ENCODE assay signal across 11 cellular contexts in the genomic region with DNA sequence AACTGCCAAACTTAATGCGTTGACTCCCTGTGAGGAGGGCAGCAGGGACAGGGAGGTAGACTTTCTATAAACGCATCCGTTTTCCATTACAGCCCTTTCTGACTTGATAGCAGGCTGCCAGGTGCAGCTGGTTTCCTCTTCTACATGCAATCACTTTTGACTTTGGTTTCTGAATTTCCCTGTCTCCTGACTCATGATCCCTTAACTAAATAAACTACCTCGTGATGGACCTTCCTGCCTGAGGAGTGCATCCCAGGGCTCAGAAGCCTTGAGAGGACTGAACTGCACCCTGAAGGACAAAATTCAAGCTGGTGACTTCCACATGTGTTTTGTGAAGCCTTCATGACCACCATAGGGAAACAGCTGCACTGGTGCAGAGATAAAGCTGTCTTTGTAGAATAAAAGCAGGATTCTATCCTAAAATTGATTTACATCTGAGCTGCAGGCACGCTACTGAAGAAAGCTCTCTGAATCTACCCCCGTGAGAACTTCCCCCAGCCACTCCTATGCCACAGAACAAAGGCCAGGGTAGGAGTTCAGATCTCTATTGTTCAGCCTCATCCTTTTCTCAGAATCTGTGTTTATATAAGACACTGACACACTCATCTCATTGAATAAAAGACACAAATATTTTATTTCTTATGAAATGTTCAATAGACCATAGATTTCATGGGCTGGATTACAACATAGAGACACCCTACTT.
DNase-seq lines count a peak whose midpoint lies in the region; ATAC-seq and TF ChIP-seq lines count a peak whose summit lies in the region.
"Had no signal": no experiment of that assay in that cellular context is flagged by ENCODE, and none has a peak within 500 bp of the region (broad histone marks: within the 10 kb centered on the region; RNA-seq: fewer than 3 reads in every experiment).

No MANE protein-coding gene starts in this region.

- intact Hi-C loops in IMR-90 (cut with micrococcal nuclease): no loop called here
- intact Hi-C loops in upper lobe of right lung (cut with DNase I): no loop called here

- H3K36me3 ChIP-seq in IMR-90 (ENCODE audit: control insufficient read depth, insufficient read depth, low read length) (no peaks in the 10 kb centered on the region), upper lobe of right lung (no peaks in the 10 kb centered on the region)

- CTCF ChIA-PET in IMR-90 (lab: Yijun Ruan, JAX): interaction anchor here (0.5 to 1.0 kb wide), 3 partner anchors 9 to 11 kb away, joined by 3 to 4 read pairs (median 4); no protein-coding TSS in a partner anchor

- no peak overlapping the region for H3K23ac ChIP-seq in IMR-90 (ENCODE audit: low read depth, low read length)

- H3K56ac ChIP-seq in IMR-90 (ENCODE audit: extremely low read depth, insufficient read depth, low read length): no peak overlapping the region

- H2AK5ac ChIP-seq in IMR-90 (ENCODE audit: low read depth, low read length): no peak overlapping the region

- H2AK9ac ChIP-seq in IMR-90 (replicated peaks; ENCODE audit: low read depth, low read length, poor library complexity): no peak overlapping the region

- H4K91ac ChIP-seq in IMR-90 (ENCODE audit: insufficient read depth, low read depth, low read length): no peak overlapping the region

- H2BK120ac ChIP-seq in IMR-90 (ENCODE audit: low read depth, low read length): no peak overlapping the region

- no peaks in the 10 kb centered on the region for H3K79me1 ChIP-seq in IMR-90 (ENCODE audit: low read depth in 1 of 2, low read length in 2 of 2)

- DNase-seq in Daoy (ENCODE audit: low read depth): peak; percentile 54
- DNase-seq in IMR-90: peak; percentile 46
- DNase-seq in astrocyte of the spinal cord (ENCODE audit: low read depth, low spot score): peak; percentile 24
- no peak for DNase-seq in naive B cell
- DNase-seq in mucosa of gallbladder (ENCODE audit: low spot score): no peak
- no peak for DNase-seq in upper lobe of right lung
- no peak for DNase-seq in NCI-H82 treated with DMSO at 0.1 percent for 48 hours (lab: John Stamatoyannopoulos, UW; ENCODE audit: unreplicated experiment)
- DNase-seq in HCEC 1CT: no peak
- DNase-seq: amygdala, NCI-H1105 had no signal

- no peak for TF ChIP-seq POLR2A in IMR-90 (IDR thresholded peaks at IDR 0.05; ENCODE audit: low read depth, low read length)

- H4K5ac ChIP-seq in IMR-90 (ENCODE audit: low read depth, low read length): no peak overlapping the region

- no peak overlapping the region for H2BK5ac ChIP-seq in IMR-90 (ENCODE audit: low read depth, low read length, poor library complexity, severe bottlenecking)

- H2AFZ ChIP-seq in IMR-90 (replicated peaks; ENCODE audit: low read length, poor library complexity): no peak overlapping the region

- no peak overlapping the region for H3K27ac ChIP-seq in IMR-90 (ENCODE audit: insufficient read depth, low read length)
- no peak overlapping the region for H3K27ac ChIP-seq in upper lobe of right lung

- no peak overlapping the region for H3K4ac ChIP-seq in IMR-90 (ENCODE audit: low read depth, low read length)

- no peak overlapping the region for H3K9ac ChIP-seq in IMR-90 (ENCODE audit: low read depth, low read length)

- no peaks in the 10 kb centered on the region for H3K4me1 ChIP-seq in IMR-90 (ENCODE audit: control insufficient read depth, insufficient read depth, low read length)
- H3K4me1 ChIP-seq in upper lobe of right lung: peaks cover 3% of the 10 kb centered on the region

- no peak overlapping the region for H3K4me3 ChIP-seq in IMR-90 (ENCODE audit: insufficient read depth, low read depth, low read length)
- no peak overlapping the region for H3K4me3 ChIP-seq in astrocyte of the spinal cord (ENCODE audit: low read depth, low read length)
- H3K4me3 ChIP-seq in upper lobe of right lung: no peak overlapping the region

- peaks cover 23% of the 10 kb centered on the region for H3K27me3 ChIP-seq in IMR-90 (ENCODE audit: control insufficient read depth, insufficient read depth, low read length)
- H3K27me3 ChIP-seq in upper lobe of right lung: no peaks in the 10 kb centered on the region

- ATAC-seq in IMR-90 (ENCODE audit: low read depth): no peak; the same call in 1 of the 2 replicates
- ATAC-seq in naive B cell (ENCODE audit: low read depth in 2 of 2): no peak
- no peak for ATAC-seq in upper lobe of right lung
- ATAC-seq: natural killer cell treated with Interleukin-12 subunit alpha and Interleukin-12 subunit beta and Interleukin-15 and Interleukin-18, amount 100 ng/mL, for 72 hours had no signal

- H2BK15ac ChIP-seq in IMR-90 (ENCODE audit: low read depth, low read length): no peak overlapping the region

- no peak for TF ChIP-seq CTCF in IMR-90 (conservative IDR thresholded peaks at IDR 0.05; ENCODE audit: low read depth, low read length)
- no peak for TF ChIP-seq CTCF in astrocyte of the spinal cord (IDR thresholded peaks at IDR 0.05; ENCODE audit: low read depth, low read length)
- TF ChIP-seq CTCF in upper lobe of right lung (IDR thresholded peaks at IDR 0.05): no peak

- H3K27ac Mint-ChIP-seq in naive B cell: peak overlapping the region in 4 of 6 donors; percentile 25 to 91 (median 62)
- H3K27ac Mint-ChIP-seq: natural killer cell treated with Interleukin-12 subunit alpha and Interleukin-12 subunit beta and Interleukin-15 and Interleukin-18, amount 100 ng/mL, for 72 hours had no signal

- H3K4me2 ChIP-seq in IMR-90 (ENCODE audit: low read depth, low read length): no peak overlapping the region

- no peaks in the 10 kb centered on the region for H3K9me3 ChIP-seq in IMR-90 (ENCODE audit: control insufficient read depth, insufficient read depth, low read length)
- no peaks in the 10 kb centered on the region for H3K9me3 ChIP-seq in upper lobe of right lung

- TF ChIP-seq RAD21 in IMR-90 (IDR thresholded peaks at IDR 0.05; ENCODE audit: low read length): no peak

- no CpG with 5 or more reads among the region's 6 CpGs for WGBS in IMR-90 (ENCODE audit: extremely low coverage in 2 of 2, insufficient read length in 1 of 2), 2 experiments

- H3K36me3 Mint-ChIP-seq in naive B cell: no peaks in the 10 kb centered on the region
- H3K36me3 Mint-ChIP-seq: natural killer cell treated with Interleukin-12 subunit alpha and Interleukin-12 subunit beta and Interleukin-15 and Interleukin-18, amount 100 ng/mL, for 72 hours had no signal

- dilution Hi-C loops in IMR-90 (cut with HindIII; ENCODE audit: low sequenced_read_pairs, unreplicated experiment): no loop called here

- H4K8ac ChIP-seq in IMR-90 (ENCODE audit: low read depth in 2 of 2, low read length in 2 of 2): no peak overlapping the region

- peaks cover 0 to 2% (median 0%) of the 10 kb centered on the region in 7 donors for H3K9me3 Mint-ChIP-seq in naive B cell
- H3K9me3 Mint-ChIP-seq: natural killer cell treated with Interleukin-12 subunit alpha and Interleukin-12 subunit beta and Interleukin-15 and Interleukin-18, amount 100 ng/mL, for 72 hours had no signal

- no peak overlapping the region for H3K18ac ChIP-seq in IMR-90 (ENCODE audit: low read depth, low read length)

- no TSS peak for BruUV-seq in IMR-90 (replicated peaks; lab: Mats Ljungman, UMichigan)

- POLR2A ChIA-PET in IMR-90 (lab: Charles Lee; ENCODE audit: unreplicated experiment): interaction anchor here (0.5 to 0.6 kb wide), 2 partner anchors 33 to 35 kb away, joined by 4 to 5 read pairs; no protein-coding TSS in a partner anchor

- no peaks in the 10 kb centered on the region for H4K20me1 ChIP-seq in IMR-90 (ENCODE audit: insufficient read depth, low read length)

- H3K27me3 Mint-ChIP-seq in naive B cell: no peaks in the 10 kb centered on the region

- in situ Hi-C loops in IMR-90 (cut with MboI; ENCODE audit: low sequenced_read_pairs): no loop called here
- in situ Hi-C loops in astrocyte of the spinal cord (cut with HindIII; ENCODE audit: low sequenced_read_pairs): no loop called here

- H3K4me1 Mint-ChIP-seq in naive B cell: peaks cover 18 to 25% (median 25%) of the 10 kb centered on the region in 3 donors

- no peaks in the 10 kb centered on the region for H3K9me1 ChIP-seq in IMR-90 (ENCODE audit: insufficient read depth, low read length)

- no peak overlapping the region for H3K14ac ChIP-seq in IMR-90 (replicated peaks; ENCODE audit: low read depth, low read length)

- H3K4me3 Mint-ChIP-seq in naive B cell: peak overlapping the region in 5 of 8 donors; percentile 33 to 69 (median 64)
- H3K4me3 Mint-ChIP-seq: natural killer cell treated with Interleukin-12 subunit alpha and Interleukin-12 subunit beta and Interleukin-15 and Interleukin-18, amount 100 ng/mL, for 72 hours had no signal

- no peak overlapping the region for H2BK20ac ChIP-seq in IMR-90 (ENCODE audit: low read depth, low read length)

TF ChIP-seq in IMR-90, 13 proteins besides CTCF, POLR2A, EP300 and RAD21:
- TF ChIP-seq NFE2L2 (IDR thresholded peaks at IDR 0.05; ENCODE audit: low read depth, low read length): no peak
- TF ChIP-seq FOS (IDR thresholded peaks at IDR 0.05; ENCODE audit: low read depth, low read length): no peak
- TF ChIP-seq BHLHE40 (IDR thresholded peaks at IDR 0.05; ENCODE audit: low read depth, low read length): no peak
- no peak for TF ChIP-seq SMC3 (IDR thresholded peaks at IDR 0.05; ENCODE audit: low read depth, low read length)

Comparison
In these comparisons a context has a peak if more than half of its experiments do, and no peak if none do; other contexts are left out.
1. DNase-seq: peak in Daoy (single experiment), IMR-90 (single experiment) and astrocyte of the spinal cord (single experiment); none in naive B cell (single experiment), mucosa of gallbladder (single experiment), upper lobe of right lung (single experiment), NCI-H82 treated with DMSO at 0.1 percent for 48 hours (single experiment) and HCEC 1CT (single experiment).